In the genomic region with DNA sequence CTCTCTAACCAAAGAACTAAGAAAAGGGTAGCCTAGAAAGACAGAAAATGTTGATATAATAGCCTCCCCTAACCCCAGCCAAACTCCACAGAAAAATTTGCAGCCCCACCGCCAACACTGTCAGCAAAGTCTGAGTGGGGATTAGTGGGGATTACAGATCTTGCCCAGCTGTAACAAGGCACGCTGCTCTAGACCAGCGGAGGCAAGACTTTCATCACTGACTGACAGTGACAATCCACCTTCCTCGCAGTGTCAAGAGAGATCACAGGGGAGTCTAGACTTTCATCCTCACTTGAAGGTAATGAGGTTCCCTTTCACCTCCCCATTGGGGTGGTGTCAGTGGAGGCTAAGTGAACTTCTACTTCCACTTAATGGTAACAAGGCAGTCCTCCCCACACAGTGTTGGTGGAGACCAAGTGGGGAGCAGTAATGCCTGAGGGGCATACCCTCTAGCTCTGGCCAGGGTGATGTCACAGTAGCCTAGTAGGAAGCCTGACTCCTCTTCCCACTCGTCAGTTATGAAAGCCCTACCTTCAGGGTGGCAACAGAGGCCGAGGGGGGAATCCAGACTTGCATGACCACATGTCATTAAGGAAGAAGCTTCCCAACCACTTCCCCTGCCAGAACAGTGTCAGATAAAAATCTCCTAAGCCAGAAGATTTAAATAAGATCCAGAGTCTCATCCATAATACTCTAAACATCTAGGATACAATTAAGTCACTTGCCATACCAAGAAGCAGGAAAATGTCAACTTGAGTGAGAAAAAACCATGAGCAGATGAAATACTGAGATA, we compare ENCODE assay signal across 26 cellular contexts.
A peak's percentile ranks its signal among the peaks of the same experiment; 100 is the strongest.
DNase-seq lines count a peak whose midpoint lies in the region; ATAC-seq, FAIRE-seq and TF ChIP-seq lines count a peak whose summit lies in the region.
"Had no signal": no experiment of that assay in that cellular context is flagged by ENCODE, and none has a peak within 500 bp of the region (broad histone marks: within the 10 kb centered on the region; RNA-seq: fewer than 3 reads in every experiment).

No MANE protein-coding gene starts in this region.

- H4K20me1 ChIP-seq in neural progenitor cell (ENCODE audit: low read depth) = no peaks in the 10 kb centered on the region

- no peak overlapping the region for H3K4me3 ChIP-seq in neural progenitor cell
- H3K4me3 ChIP-seq: ascending aorta, esophagus squamous epithelium, K562, skin epidermis, stomach, transverse colon had no signal

- no peaks in the 10 kb centered on the region for H3F3A ChIP-seq in neural progenitor cell (ENCODE audit: low read depth)

- DNase-seq in D721Med (ENCODE audit: insufficient read length, low spot score) (no peak), KBM-7 (peak; percentile 16), neural progenitor cell (ENCODE audit: low spot score) (peak; percentile 57), NCI-H1436 treated with DMSO at 0.1 percent for 48 hours (lab: John Stamatoyannopoulos, UW) (no peak), cortex of kidney (lab: John Stamatoyannopoulos, UW) (no peak), NCI-H446 treated with DMSO at 0.1 percent for 48 hours (lab: John Stamatoyannopoulos, UW) (no peak)
- DNase-seq: activated CD4-positive, alpha-beta T cell treated with anti-CD3 and anti-CD28 coated beads for 36 hours; activated naive CD4-positive, alpha-beta T cell treated with anti-CD3 and anti-CD28 coated beads, Interleukin-2, amount 50 U/mL, for 16 hours; CD8-positive, alpha-beta memory T cell; effector CD4-positive, alpha-beta T cell; esophagus squamous epithelium; NCI-H187 treated with DMSO at 0.1 percent for 48 hours; NCI-H446; posterior cingulate gyrus; stimulated activated CD4-positive, alpha-beta T cell treated with anti-CD3 and anti-CD28 coated beads, Interleukin-2, amount 100 ng/mL, for 48 hours; stomach; SW 1271; transverse colon had no signal

- H3K9ac ChIP-seq in neural progenitor cell = no peak overlapping the region

- in situ Hi-C loops in KBM-7 (cut with MboI; ENCODE audit: low pct_unique_long_range_greater_than_20kb, low sequenced_read_pairs) = no loop called here

- ATAC-seq in HG03460 (IDR thresholded peaks at IDR 0.05; ENCODE audit: unreplicated experiment) = no peak
- ATAC-seq: activated CD4-positive, alpha-beta T cell treated with anti-CD3 and anti-CD28 coated beads for 36 hours; K562 had no signal

- no peak for TF ChIP-seq CTCF in D721Med (IDR thresholded peaks at IDR 0.05; ENCODE audit: insufficient read depth, missing control alignments)
- no peak for TF ChIP-seq CTCF in VCaP (conservative IDR thresholded peaks at IDR 0.05)
- no peak for TF ChIP-seq CTCF in neural progenitor cell (IDR thresholded peaks at IDR 0.05)

- peaks cover 2% of the 10 kb centered on the region for H3K9me3 Mint-ChIP-seq in neural progenitor cell

- H3K27ac Mint-ChIP-seq in neural progenitor cell = no peak overlapping the region
- H3K27ac Mint-ChIP-seq: activated CD4-positive, alpha-beta T cell treated with anti-CD3 and anti-CD28 coated beads for 36 hours; CD8-positive, alpha-beta memory T cell; mesothelial cell of epicardium; nephron had no signal

- FAIRE-seq in D721Med (lab: Jason Lieb, UNC) = peak; percentile 95
- FAIRE-seq: K562 had no signal

- no peaks in the 10 kb centered on the region for H3K9me3 ChIP-seq in neural progenitor cell (ENCODE audit: low read depth)
- H3K9me3 ChIP-seq: esophagus squamous epithelium, transverse colon had no signal

- no peak overlapping the region for H3K4me2 ChIP-seq in neural progenitor cell

- peaks cover under 1% of the 10 kb centered on the region for H3K27me3 Mint-ChIP-seq in neural progenitor cell (ENCODE audit: insufficient read depth, low read depth)
- H3K27me3 Mint-ChIP-seq: activated CD4-positive, alpha-beta T cell treated with anti-CD3 and anti-CD28 coated beads for 36 hours; CD8-positive, alpha-beta memory T cell; central memory CD8-positive, alpha-beta T cell had no signal

- H2AFZ ChIP-seq in neural progenitor cell (replicated peaks) = no peak overlapping the region

- no peaks in the 10 kb centered on the region for H3K27me3 ChIP-seq in neural progenitor cell
- H3K27me3 ChIP-seq: ascending aorta, esophagus squamous epithelium, stomach, transverse colon had no signal

- H3K36me3 ChIP-seq in neural progenitor cell = no peaks in the 10 kb centered on the region
- H3K36me3 ChIP-seq: ascending aorta, esophagus squamous epithelium, stomach, transverse colon had no signal

- H3K4me1 ChIP-seq in neural progenitor cell = no peaks in the 10 kb centered on the region
- H3K4me1 ChIP-seq: ascending aorta, stomach, transverse colon had no signal

- H3K79me2 ChIP-seq in neural progenitor cell (ENCODE audit: low read depth) = no peaks in the 10 kb centered on the region

- peak overlapping the region; percentile 68 for H3K27ac ChIP-seq in VCaP
- H3K27ac ChIP-seq in neural progenitor cell = no peak overlapping the region
- H3K27ac ChIP-seq: ascending aorta, esophagus squamous epithelium, skin epidermis, stomach, transverse colon had no signal

- no peak overlapping the region for H3K4me3 Mint-ChIP-seq in neural progenitor cell
- H3K4me3 Mint-ChIP-seq: activated CD4-positive, alpha-beta T cell treated with anti-CD3 and anti-CD28 coated beads for 36 hours; CD8-positive, alpha-beta memory T cell; central memory CD8-positive, alpha-beta T cell; mesothelial cell of epicardium; nephron had no signal

- no peaks in the 10 kb centered on the region for H3K4me1 Mint-ChIP-seq in neural progenitor cell
- H3K4me1 Mint-ChIP-seq: activated CD4-positive, alpha-beta T cell treated with anti-CD3 and anti-CD28 coated beads for 36 hours; CD8-positive, alpha-beta memory T cell; central memory CD8-positive, alpha-beta T cell; nephron had no signal

- H3K36me3 Mint-ChIP-seq in neural progenitor cell = no peaks in the 10 kb centered on the region
- H3K36me3 Mint-ChIP-seq: CD8-positive, alpha-beta memory T cell had no signal

Comparison
In these comparisons a context has a peak if more than half of its experiments do, and no peak if none do; other contexts are left out.
1. DNase-seq: peak in KBM-7 (single experiment) and neural progenitor cell (single experiment); none in D721Med (single experiment), NCI-H1436 treated with DMSO at 0.1 percent for 48 hours (single experiment), cortex of kidney (single experiment) and NCI-H446 treated with DMSO at 0.1 percent for 48 hours (single experiment).